Comparison of ENCODE assay signal across 2 cellular contexts in the genomic region with DNA sequence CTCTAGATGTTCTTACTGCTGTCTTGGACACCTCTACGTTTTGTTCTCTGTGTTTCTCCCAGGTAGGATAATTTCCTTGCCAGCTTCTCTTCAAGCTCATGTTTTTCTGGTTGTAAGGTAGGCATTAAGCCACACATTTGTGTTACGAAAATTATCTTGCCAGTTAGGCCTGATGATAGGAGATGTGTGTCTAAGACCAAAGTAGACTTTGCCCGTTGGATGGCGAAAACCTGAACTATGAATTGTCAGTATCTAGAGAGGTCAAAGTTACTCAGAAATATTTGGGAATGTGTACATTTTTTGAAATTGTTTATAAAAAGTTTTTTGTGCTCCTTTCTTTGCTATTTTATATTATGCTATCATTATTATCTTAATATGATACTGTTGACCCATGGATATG.
A peak's percentile ranks its signal among the peaks of the same experiment; 100 is the strongest.
TF ChIP-seq lines count a peak whose summit lies in the region.

No MANE protein-coding gene starts in this region.

TF ChIP-seq in H1, 55 proteins besides CTCF, POLR2A, EP300 and RAD21:
- no peak for TF ChIP-seq SAP30 (IDR thresholded peaks at IDR 0.05; ENCODE audit: insufficient read depth, insufficient replicate concordance, low read length)
- no peak for TF ChIP-seq JUN (IDR thresholded peaks at IDR 0.05; ENCODE audit: low read depth, low read length)
- no peak for TF ChIP-seq SIRT6 (IDR thresholded peaks at IDR 0.05; ENCODE audit: low read length)
- no peak for TF ChIP-seq PHF8 (conservative IDR thresholded peaks at IDR 0.05; ENCODE audit: low read depth, low read length)
- TF ChIP-seq, protein P1, sequence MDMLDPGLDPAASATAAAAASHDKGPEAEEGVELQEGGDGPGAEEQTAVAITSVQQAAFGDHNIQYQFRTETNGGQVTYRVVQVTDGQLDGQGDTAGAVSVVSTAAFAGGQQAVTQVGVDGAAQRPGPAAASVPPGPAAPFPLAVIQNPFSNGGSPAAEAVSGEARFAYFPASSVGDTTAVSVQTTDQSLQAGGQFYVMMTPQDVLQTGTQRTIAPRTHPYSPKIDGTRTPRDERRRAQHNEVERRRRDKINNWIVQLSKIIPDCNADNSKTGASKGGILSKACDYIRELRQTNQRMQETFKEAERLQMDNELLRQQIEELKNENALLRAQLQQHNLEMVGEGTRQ (IDR thresholded peaks at IDR 0.05; ENCODE audit: low read length), result no peak

TF ChIP-seq in liver, 16 proteins besides CTCF, POLR2A, EP300 and RAD21:
- peak; percentile 17 for TF ChIP-seq FOXA2 (IDR thresholded peaks at IDR 0.05)
- no peak for TF ChIP-seq TAF1 (conservative IDR thresholded peaks at IDR 0.05)
- peak; percentile 66 for TF ChIP-seq YY1 (IDR thresholded peaks at IDR 0.05)
- peak; percentile 63 for TF ChIP-seq SP1 (IDR thresholded peaks at IDR 0.05)
- TF ChIP-seq HNF4A (conservative IDR thresholded peaks at IDR 0.05), result peak; percentile 98 to 99
- TF ChIP-seq, protein P2, sequence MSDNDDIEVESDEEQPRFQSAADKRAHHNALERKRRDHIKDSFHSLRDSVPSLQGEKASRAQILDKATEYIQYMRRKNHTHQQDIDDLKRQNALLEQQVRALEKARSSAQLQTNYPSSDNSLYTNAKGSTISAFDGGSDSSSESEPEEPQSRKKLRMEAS (IDR thresholded peaks at IDR 0.05), result peak; percentile 58
- peak; percentile 91 for TF ChIP-seq HNF4G (IDR thresholded peaks at IDR 0.05)
- peak; percentile 40 for TF ChIP-seq NR2F2 (IDR thresholded peaks at IDR 0.05)
- TF ChIP-seq GABPA (IDR thresholded peaks at IDR 0.05 in 1 of 2, conservative IDR thresholded peaks at IDR 0.05 in 1 of 2), result no peak
- TF ChIP-seq, protein P3, sequence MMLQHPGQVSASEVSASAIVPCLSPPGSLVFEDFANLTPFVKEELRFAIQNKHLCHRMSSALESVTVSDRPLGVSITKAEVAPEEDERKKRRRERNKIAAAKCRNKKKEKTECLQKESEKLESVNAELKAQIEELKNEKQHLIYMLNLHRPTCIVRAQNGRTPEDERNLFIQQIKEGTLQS (IDR thresholded peaks at IDR 0.05), result no peak
- TF ChIP-seq, protein P4, sequence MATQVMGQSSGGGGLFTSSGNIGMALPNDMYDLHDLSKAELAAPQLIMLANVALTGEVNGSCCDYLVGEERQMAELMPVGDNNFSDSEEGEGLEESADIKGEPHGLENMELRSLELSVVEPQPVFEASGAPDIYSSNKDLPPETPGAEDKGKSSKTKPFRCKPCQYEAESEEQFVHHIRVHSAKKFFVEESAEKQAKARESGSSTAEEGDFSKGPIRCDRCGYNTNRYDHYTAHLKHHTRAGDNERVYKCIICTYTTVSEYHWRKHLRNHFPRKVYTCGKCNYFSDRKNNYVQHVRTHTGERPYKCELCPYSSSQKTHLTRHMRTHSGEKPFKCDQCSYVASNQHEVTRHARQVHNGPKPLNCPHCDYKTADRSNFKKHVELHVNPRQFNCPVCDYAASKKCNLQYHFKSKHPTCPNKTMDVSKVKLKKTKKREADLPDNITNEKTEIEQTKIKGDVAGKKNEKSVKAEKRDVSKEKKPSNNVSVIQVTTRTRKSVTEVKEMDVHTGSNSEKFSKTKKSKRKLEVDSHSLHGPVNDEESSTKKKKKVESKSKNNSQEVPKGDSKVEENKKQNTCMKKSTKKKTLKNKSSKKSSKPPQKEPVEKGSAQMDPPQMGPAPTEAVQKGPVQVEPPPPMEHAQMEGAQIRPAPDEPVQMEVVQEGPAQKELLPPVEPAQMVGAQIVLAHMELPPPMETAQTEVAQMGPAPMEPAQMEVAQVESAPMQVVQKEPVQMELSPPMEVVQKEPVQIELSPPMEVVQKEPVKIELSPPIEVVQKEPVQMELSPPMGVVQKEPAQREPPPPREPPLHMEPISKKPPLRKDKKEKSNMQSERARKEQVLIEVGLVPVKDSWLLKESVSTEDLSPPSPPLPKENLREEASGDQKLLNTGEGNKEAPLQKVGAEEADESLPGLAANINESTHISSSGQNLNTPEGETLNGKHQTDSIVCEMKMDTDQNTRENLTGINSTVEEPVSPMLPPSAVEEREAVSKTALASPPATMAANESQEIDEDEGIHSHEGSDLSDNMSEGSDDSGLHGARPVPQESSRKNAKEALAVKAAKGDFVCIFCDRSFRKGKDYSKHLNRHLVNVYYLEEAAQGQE (IDR thresholded peaks at IDR 0.05), result no peak
- TF ChIP-seq, protein P5, sequence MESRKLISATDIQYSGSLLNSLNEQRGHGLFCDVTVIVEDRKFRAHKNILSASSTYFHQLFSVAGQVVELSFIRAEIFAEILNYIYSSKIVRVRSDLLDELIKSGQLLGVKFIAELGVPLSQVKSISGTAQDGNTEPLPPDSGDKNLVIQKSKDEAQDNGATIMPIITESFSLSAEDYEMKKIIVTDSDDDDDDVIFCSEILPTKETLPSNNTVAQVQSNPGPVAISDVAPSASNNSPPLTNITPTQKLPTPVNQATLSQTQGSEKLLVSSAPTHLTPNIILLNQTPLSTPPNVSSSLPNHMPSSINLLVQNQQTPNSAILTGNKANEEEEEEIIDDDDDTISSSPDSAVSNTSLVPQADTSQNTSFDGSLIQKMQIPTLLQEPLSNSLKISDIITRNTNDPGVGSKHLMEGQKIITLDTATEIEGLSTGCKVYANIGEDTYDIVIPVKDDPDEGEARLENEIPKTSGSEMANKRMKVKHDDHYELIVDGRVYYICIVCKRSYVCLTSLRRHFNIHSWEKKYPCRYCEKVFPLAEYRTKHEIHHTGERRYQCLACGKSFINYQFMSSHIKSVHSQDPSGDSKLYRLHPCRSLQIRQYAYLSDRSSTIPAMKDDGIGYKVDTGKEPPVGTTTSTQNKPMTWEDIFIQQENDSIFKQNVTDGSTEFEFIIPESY (IDR thresholded peaks at IDR 0.05), result peak; percentile 62
- peak; percentile 64 for TF ChIP-seq JUND (IDR thresholded peaks at IDR 0.05)
- peak; percentile 80 to 81 for TF ChIP-seq RXRA (IDR thresholded peaks at IDR 0.05)
- TF ChIP-seq EGR1 (IDR thresholded peaks at IDR 0.05; ENCODE audit: low read depth in 2 of 2), result no peak
- TF ChIP-seq FOXA1 (IDR thresholded peaks at IDR 0.05), result no peak
